11 cellular contexts compared by ENCODE assay signal in the genomic region with DNA sequence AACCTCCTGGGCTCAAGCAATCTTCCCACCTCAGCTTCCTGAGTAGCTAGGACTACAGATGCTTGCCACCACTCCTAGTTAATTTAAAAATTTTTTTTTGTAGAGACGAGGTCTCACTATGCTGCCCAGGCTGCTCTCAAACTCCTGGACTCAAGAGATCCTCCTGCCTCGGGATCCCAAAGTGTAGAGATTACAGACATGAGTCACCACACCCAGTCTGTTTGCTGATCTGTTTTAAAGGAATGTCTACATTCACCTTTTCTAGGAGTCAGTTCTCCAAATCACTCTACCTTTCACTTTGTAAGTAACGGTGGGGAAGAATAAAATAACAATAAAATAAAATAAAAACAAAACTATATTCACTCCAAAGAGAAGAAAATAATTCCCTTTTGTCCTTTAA.
DNase-seq lines count a peak whose midpoint lies in the region; ATAC-seq, FAIRE-seq and TF ChIP-seq lines count a peak whose summit lies in the region.
"Had no signal": no experiment of that assay in that cellular context is flagged by ENCODE, and none has a peak within 500 bp of the region (broad histone marks: within the 10 kb centered on the region; RNA-seq: fewer than 3 reads in every experiment).

No MANE protein-coding gene starts in this region.

- H4K20me1 ChIP-seq in GM12878 (ENCODE audit: control insufficient read depth, insufficient read depth) = no peaks in the 10 kb centered on the region

- H2AFZ ChIP-seq in GM12878 (ENCODE audit: control insufficient read depth, low read depth, low read length) = no peak overlapping the region; the same call in 1 of the 2 replicates

- POLR2A ChIA-PET in GM12878 (lab: Charles Lee) = interaction anchor here (1.3 to 2.3 kb wide), 5 partner anchors 8 to 33 kb away, joined by 3 to 20 read pairs (median 5); no protein-coding TSS in a partner anchor

- RAD21 ChIA-PET in GM12878 (lab: Charles Lee; ENCODE audit: unreplicated experiment) = interaction anchor here (0.5 to 5.2 kb wide), 17 partner anchors 9 to 351 kb away, joined by 3 to 42 read pairs (median 4); partner anchors contain the start of gene AGBL3

- TF ChIP-seq POLR2A in GM12878 (IDR thresholded peaks at IDR 0.05; ENCODE audit: low read depth, low read length) (no peak), right lobe of liver (IDR thresholded peaks at IDR 0.05) (no peak), lower leg skin (IDR thresholded peaks at IDR 0.05) (no peak)

- H3K27me3 ChIP-seq in left ventricle myocardium inferior (ENCODE audit: low read depth) (no peaks in the 10 kb centered on the region), GM12878 (replicated peaks in 1 of 2; ENCODE audit: control insufficient read depth in 2 of 2, insufficient read depth in 2 of 2, low read length in 1 of 2) (no peaks in the 10 kb centered on the region), right lobe of liver (no peaks in the 10 kb centered on the region)

- CTCF ChIA-PET in GM12878 (lab: Yijun Ruan, JAX) = interaction anchor here (0.7 to 2.5 kb wide), 8 partner anchors 9 to 270 kb away, joined by 3 to 15 read pairs (median 5); no protein-coding TSS in a partner anchor

- no peak overlapping the region for H3K9ac ChIP-seq in GM12878 (ENCODE audit: control insufficient read depth, insufficient read depth, low read length)

- TF ChIP-seq EP300 in GM12878 (IDR thresholded peaks at IDR 0.05; ENCODE audit: borderline replicate concordance in 1 of 2, control insufficient read depth in 1 of 2, low read depth in 2 of 2, low read length in 2 of 2) = no peak

- peak overlapping the region; percentile 91 for H3K4me2 ChIP-seq in GM12878 (ENCODE audit: control insufficient read depth, insufficient read depth)

- TF ChIP-seq CTCF in left ventricle myocardium inferior (IDR thresholded peaks at IDR 0.05; ENCODE audit: borderline replicate concordance) (no peak), GM12878 (IDR thresholded peaks at IDR 0.05 in 2 of 3, conservative IDR thresholded peaks at IDR 0.05 in 1 of 3; ENCODE audit: control insufficient read depth in 2 of 3, extremely low read depth in 1 of 3, insufficient read depth in 1 of 3, low read depth in 3 of 3, low read length in 3 of 3) (no peak), right lobe of liver (IDR thresholded peaks at IDR 0.05) (no peak), lower leg skin (IDR thresholded peaks at IDR 0.05) (no peak)

- DNase-seq in left ventricle myocardium inferior (no peak), Right ventricle myocardium inferior (ENCODE audit: missing footprints) (no peak), GM12878 (ENCODE audit: low read depth, low spot score) (no peak), right lobe of liver (no peak), NCI-H524 (lab: John Stamatoyannopoulos, UW) (no peak), T-helper 1 cell (no peak), lower leg skin (ENCODE audit: low spot score in 2 of 2) (no peak)
- DNase-seq: activated gamma-delta T cell treated with Interleukin-2 at 50 U/mL for 16 hours, NCI-H1436, OCI-M1 had no signal

- H3K4me1 ChIP-seq in left ventricle myocardium inferior (peaks cover 73% of the 10 kb centered on the region), GM12878 (ENCODE audit: control insufficient read depth, insufficient read depth, low read length) (peaks cover 20% of the 10 kb centered on the region), right lobe of liver (peaks cover 0 to 61% (median 30%) of the 10 kb centered on the region in 4 donors)

- in situ Hi-C loops in GM12878 (cut with MboI) = no loop called here

- intact Hi-C loops in left ventricle myocardium inferior (cut with micrococcal nuclease) (no loop called here), Right ventricle myocardium inferior (cut with DNase I) (no loop called here), GM12878 (cut with micrococcal nuclease; ENCODE audit: unreplicated experiment) (no loop called here), right lobe of liver (cut with DNase I) (no loop called here), lower leg skin (cut with DNase I; ENCODE audit: low total_unique reads) (no loop called here)

- no peak for TF ChIP-seq RAD21 in GM12878 (IDR thresholded peaks at IDR 0.05; ENCODE audit: insufficient read depth, low read depth, low read length)

- peak overlapping the region; percentile 41 for H3K27ac ChIP-seq in left ventricle myocardium inferior (replicated peaks)
- H3K27ac ChIP-seq in GM12878 (ENCODE audit: control insufficient read depth, insufficient read depth) = peak overlapping the region; percentile 37
- peak overlapping the region; percentile 82 to 93 (median 91) for H3K27ac ChIP-seq in right lobe of liver

- no peak overlapping the region for H3K4me3 ChIP-seq in left ventricle myocardium inferior
- peak overlapping the region; percentile 51 for H3K4me3 ChIP-seq in GM12878
- H3K4me3 ChIP-seq in right lobe of liver = no peak overlapping the region
- H3K4me3 ChIP-seq in lower leg skin (ENCODE audit: low read depth, poor library complexity, severe bottlenecking) = no peak overlapping the region

- FAIRE-seq in GM12878 (lab: Jason Lieb, UNC) = no peak

- BruUV-seq in GM12878 (replicated peaks; lab: Mats Ljungman, UMichigan) = no TSS peak

- SMC1A ChIA-PET in GM12878 (lab: Charles Lee; ENCODE audit: uncharacterized antibody, unreplicated experiment) = interaction anchor here (0.8 to 4.7 kb wide), 16 partner anchors 9 to 266 kb away, joined by 3 to 33 read pairs (median 5); partner anchors contain the start of genes AGBL3 and TMEM140

- no peaks in the 10 kb centered on the region for H3K79me2 ChIP-seq in GM12878 (ENCODE audit: control insufficient read depth, insufficient read depth, low read length)

- H3K9me3 ChIP-seq in left ventricle myocardium inferior (replicated peaks) (peaks cover 14% of the 10 kb centered on the region), GM12878 (replicated peaks; ENCODE audit: control insufficient read depth, insufficient read depth, low read length) (peaks cover 12% of the 10 kb centered on the region), right lobe of liver (no peaks in the 10 kb centered on the region)

- 75% methylated on average over 3 of the region's 3 CpGs for WGBS in GM12878 (ENCODE audit: insufficient coverage, insufficient replicate concordance, low lambda C conversion rate, missing lambda C conversion rate)
- 26% methylated on average over 3 of the region's 3 CpGs for WGBS in right lobe of liver (ENCODE audit: insufficient coverage, low coverage, low lambda C conversion rate, missing lambda C conversion rate)
- 60 to 61% methylated on average over 3 of the region's 3 CpGs for WGBS in lower leg skin, 2 donors

- peaks cover 11% of the 10 kb centered on the region for H3K36me3 ChIP-seq in left ventricle myocardium inferior
- H3K36me3 ChIP-seq in GM12878 (ENCODE audit: control insufficient read depth in 2 of 2, insufficient read depth in 2 of 2, low read length in 1 of 2) = no peaks in the 10 kb centered on the region
- no peaks in the 10 kb centered on the region for H3K36me3 ChIP-seq in right lobe of liver

- ATAC-seq in Right ventricle myocardium inferior = no peak
- ATAC-seq in GM12878 = no peak; the same call in none of the 3 replicates
- peak in 2 of 4 donors; percentile 24 to 63 for ATAC-seq in right lobe of liver
- no peak for ATAC-seq in HG02870 (IDR thresholded peaks at IDR 0.05; ENCODE audit: unreplicated experiment)

TF ChIP-seq in GM12878, 131 proteins besides CTCF, POLR2A, EP300 and RAD21 (continues in another document):
- TF ChIP-seq TCF7 (IDR thresholded peaks at IDR 0.05; ENCODE audit: borderline replicate concordance) = no peak
- no peak for TF ChIP-seq BCL3 (IDR thresholded peaks at IDR 0.05; ENCODE audit: borderline replicate concordance, insufficient read depth, low read depth, low read length, poor library complexity, severe bottlenecking)
- no peak for TF ChIP-seq IRF5 (IDR thresholded peaks at IDR 0.05; ENCODE audit: borderline replicate concordance)
- no peak for TF ChIP-seq HCFC1 (IDR thresholded peaks at IDR 0.05; ENCODE audit: low read length)
- TF ChIP-seq ZNF622 (IDR thresholded peaks at IDR 0.05) = no peak
- TF ChIP-seq RELA (IDR thresholded peaks at IDR 0.05; ENCODE audit: borderline replicate concordance, partially characterized antibody) = no peak
- no peak for TF ChIP-seq SIN3A (IDR thresholded peaks at IDR 0.05; ENCODE audit: low read depth, low read length)
- TF ChIP-seq WRNIP1 (IDR thresholded peaks at IDR 0.05; ENCODE audit: borderline replicate concordance, low read depth, low read length) = no peak
- no peak for TF ChIP-seq SMAD5 (IDR thresholded peaks at IDR 0.05; ENCODE audit: low read depth)

Comparison
In these comparisons a context has a peak if more than half of its experiments do, and no peak if none do; other contexts are left out.
1. H3K27ac ChIP-seq: peak in every context shown above with its lines; median percentile 91 in right lobe of liver; 41 in left ventricle myocardium inferior; 37 in GM12878.